ENCODE assay signal across 10 cellular contexts in the genomic region with DNA sequence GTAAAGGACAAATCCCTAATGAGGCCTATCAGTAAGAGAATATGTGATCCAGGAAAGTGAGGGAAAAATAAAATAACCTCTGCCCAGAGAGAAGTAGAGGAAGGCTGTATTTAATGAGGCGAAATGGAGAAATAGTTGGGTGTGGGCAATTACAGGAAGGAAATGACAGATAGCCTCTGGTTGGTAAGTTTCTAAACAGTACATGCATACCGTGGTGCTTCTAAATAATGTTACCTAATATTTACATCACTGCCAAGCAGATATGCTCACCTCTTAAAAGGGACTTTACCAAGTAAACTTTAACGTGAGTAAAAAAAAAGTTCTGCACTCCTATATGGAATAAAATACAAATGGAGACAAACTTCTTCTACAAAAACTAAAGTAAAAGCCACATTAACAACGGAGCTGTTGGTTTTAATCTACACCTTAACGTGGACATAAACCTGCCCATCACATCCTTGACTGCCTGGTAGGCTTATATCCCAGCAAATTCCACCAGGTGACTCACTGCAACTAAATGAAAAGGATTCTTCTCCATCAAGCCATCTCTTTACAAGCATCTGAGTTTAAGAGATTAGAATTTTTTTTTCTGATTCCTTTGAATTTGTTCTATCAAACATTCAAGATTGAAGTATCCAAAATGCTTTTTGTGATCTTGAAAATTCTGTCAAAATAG. TPM values are rescaled to one million over a fixed set of nuclear protein-coding genes. Genes with fewer than 3 reads are reported as not detected.
DNase-seq lines count a peak whose midpoint lies in the region; ATAC-seq, FAIRE-seq and TF ChIP-seq lines count a peak whose summit lies in the region.
"Had no signal": no experiment of that assay in that cellular context is flagged by ENCODE, and none has a peak within 500 bp of the region (broad histone marks: within the 10 kb centered on the region; RNA-seq: fewer than 3 reads in every experiment).

No MANE protein-coding gene starts in this region.

- TF ChIP-seq POLR2A in H54 (IDR thresholded peaks at IDR 0.05; ENCODE audit: low read depth, low read length) = no peak

- no peaks in the 10 kb centered on the region for H3K9me3 Mint-ChIP-seq in effector memory CD8-positive, alpha-beta T cell
- H3K9me3 Mint-ChIP-seq: nephron had no signal

- H3K27me3 Mint-ChIP-seq in effector memory CD8-positive, alpha-beta T cell = no peaks in the 10 kb centered on the region

- peaks cover 16 to 25% of the 10 kb centered on the region in 2 donors for H3K36me3 ChIP-seq in muscle layer of duodenum (ENCODE audit: control insufficient read depth in 1 of 2, insufficient read depth in 2 of 2, low read length in 2 of 2)

- no peaks in the 10 kb centered on the region for H3K27me3 ChIP-seq in muscle layer of duodenum (ENCODE audit: low read depth, low read length)

- peaks cover 12% of the 10 kb centered on the region for H3K36me3 Mint-ChIP-seq in effector memory CD8-positive, alpha-beta T cell (ENCODE audit: insufficient read depth)

- FAIRE-seq in H54 (lab: Jason Lieb, UNC) (peak; percentile 82), frontal cortex (lab: Jason Lieb, UNC) (no peak)
- FAIRE-seq: H1 had no signal

- H3K27ac Mint-ChIP-seq in effector memory CD8-positive, alpha-beta T cell = no peak overlapping the region
- H3K27ac Mint-ChIP-seq: nephron had no signal

- ATAC-seq in effector memory CD8-positive, alpha-beta T cell (replicated peaks) = peak; percentile 56
- ATAC-seq in HG02798 (IDR thresholded peaks at IDR 0.05; ENCODE audit: poor library complexity, unreplicated experiment) = no peak

- H3K9me3 ChIP-seq in muscle layer of duodenum (ENCODE audit: control insufficient read depth in 1 of 2, low read length in 2 of 2) = no peaks in the 10 kb centered on the region

- DNase-seq in H54 (ENCODE audit: insufficient read length, low spot score) (no peak), NOMO-1 treated with dmso at 0.1 percent for 144 hours (lab: John Stamatoyannopoulos, UW; ENCODE audit: unreplicated experiment) (peak; percentile 15), NCI-H510A (lab: John Stamatoyannopoulos, UW) (no peak), OCI-M1 (lab: John Stamatoyannopoulos, UW) (no peak), frontal cortex (ENCODE audit: low spot score in 2 of 2) (no peak)
- DNase-seq in effector memory CD8-positive, alpha-beta T cell = no peak

- H3K4me3 ChIP-seq in muscle layer of duodenum (ENCODE audit: low read depth in 1 of 2, low read length in 2 of 2) = no peak overlapping the region

- H3K4me1 Mint-ChIP-seq in effector memory CD8-positive, alpha-beta T cell (ENCODE audit: low read depth in 2 of 2) = peaks cover 4 to 16% of the 10 kb centered on the region in 2 donors

- peaks cover 5 to 6% of the 10 kb centered on the region in 2 donors for H3K4me1 ChIP-seq in muscle layer of duodenum (ENCODE audit: control insufficient read depth in 1 of 2, insufficient read depth in 2 of 2, low read length in 2 of 2)

- H3K4me3 Mint-ChIP-seq in effector memory CD8-positive, alpha-beta T cell = no peak overlapping the region
- H3K4me3 Mint-ChIP-seq: nephron had no signal

- H3K27ac ChIP-seq in muscle layer of duodenum (ENCODE audit: low read length) = peak overlapping the region; percentile 28

RNA-seq across cellular contexts. Expression of gene NFIL3, which starts 12.4 kb away (rescaled TPM):
- total RNA-seq in frontal cortex = 30.6 TPM

RNA-seq across cellular contexts. Expression of gene AUH, which starts 49.5 kb away (rescaled TPM):
- 20.0 TPM for total RNA-seq in frontal cortex
